Comparison of ENCODE assay signal across 16 cellular contexts in the genomic region with DNA sequence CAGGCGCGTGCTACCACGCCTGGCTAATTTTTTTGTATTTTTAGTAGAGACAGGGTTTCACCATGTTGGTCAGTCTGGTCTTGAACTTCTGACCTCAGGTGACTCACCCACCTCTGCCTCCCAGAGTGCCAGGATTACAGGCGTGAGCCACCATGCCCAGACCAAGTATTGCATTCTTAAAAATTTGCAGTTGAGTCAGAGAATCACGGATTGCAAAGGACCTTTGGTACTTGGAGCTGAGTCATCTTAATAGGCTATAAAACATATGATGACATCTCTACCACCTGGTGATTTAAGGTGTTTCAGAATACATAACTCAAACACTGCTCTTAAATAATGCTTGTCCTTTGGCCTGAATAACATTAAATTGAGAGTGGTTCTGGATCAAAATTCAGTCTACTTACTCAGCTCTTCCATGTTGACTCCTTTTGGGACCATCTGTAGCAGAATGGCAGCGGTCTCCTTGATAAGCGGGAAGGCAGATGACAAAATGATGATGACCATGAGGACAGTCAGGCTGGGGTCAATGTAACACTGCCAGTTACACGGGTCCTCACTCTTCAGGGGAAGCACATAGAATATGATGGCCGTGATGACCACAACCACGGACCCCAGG. TPM values are rescaled to one million over a fixed set of nuclear protein-coding genes. Genes with fewer than 3 reads are reported as not detected.
DNase-seq lines count a peak whose midpoint lies in the region; ATAC-seq, FAIRE-seq and TF ChIP-seq lines count a peak whose summit lies in the region.
"Had no signal": no experiment of that assay in that cellular context is flagged by ENCODE, and none has a peak within 500 bp of the region (broad histone marks: within the 10 kb centered on the region; RNA-seq: fewer than 3 reads in every experiment).

No MANE protein-coding gene starts in this region.

- peak; percentile 64 for DNase-seq in DMS53 (lab: John Stamatoyannopoulos, UW)
- DNase-seq in LNCaP clone FGC (ENCODE audit: low read depth) = peak; percentile 19
- DNase-seq in amniotic epithelial cell (ENCODE audit: low read depth) = peak; percentile 64
- DNase-seq in keratinocyte (ENCODE audit: low read depth, low spot score) = peak; percentile 23
- DNase-seq in DMS79 treated with DMSO at 0.1 percent for 48 hours (lab: John Stamatoyannopoulos, UW) = no peak
- DNase-seq: activated CD4-positive, CD25-positive, alpha-beta regulatory T cell; activated naive CD4-positive, alpha-beta T cell treated with Interleukin-2 at 50 U/mL for 16 hours; effector memory CD4-positive, alpha-beta T cell; NCI-H1092; occipital lobe; stimulated activated naive CD8-positive, alpha-beta T cell treated with anti-CD3 and anti-CD28 coated beads, Interleukin-15, Interleukin-2, amounts not matched to agents 100 U/mL and 50 U/mL, for 24 hours had no signal

- TF ChIP-seq CTCF in LNCaP clone FGC (IDR thresholded peaks at IDR 0.05; ENCODE audit: control insufficient read depth, extremely low read depth, insufficient read depth) (no peak), keratinocyte (optimal IDR thresholded peaks at IDR 0.05 in 1 of 3, IDR thresholded peaks at IDR 0.05 in 1 of 3, conservative IDR thresholded peaks at IDR 0.05 in 1 of 3; ENCODE audit: extremely low read depth in 1 of 3, insufficient read depth in 2 of 3, low read length in 3 of 3) (no peak)

- no peak overlapping the region for H3K9ac ChIP-seq in keratinocyte (ENCODE audit: control insufficient read depth, extremely low read depth, insufficient read depth, low read length)

- H4K20me1 ChIP-seq in keratinocyte (ENCODE audit: control insufficient read depth, extremely low read depth, insufficient read depth, low read length) = no peaks in the 10 kb centered on the region

- H2AFZ ChIP-seq in keratinocyte (ENCODE audit: control insufficient read depth, low read length) = no peak overlapping the region

- no peaks in the 10 kb centered on the region for H3K79me2 ChIP-seq in keratinocyte (ENCODE audit: control insufficient read depth, insufficient read depth, low read length)

- H3K4me3 ChIP-seq in LNCaP clone FGC (ENCODE audit: low read depth, low read length) = no peak overlapping the region
- no peak overlapping the region for H3K4me3 ChIP-seq in keratinocyte (ENCODE audit: control insufficient read depth in 2 of 3, extremely low read depth in 1 of 3, insufficient read depth in 2 of 3, low read depth in 1 of 3, low read length in 3 of 3)
- H3K4me3 ChIP-seq: cardiac muscle cell, skin epidermis had no signal

- no peaks in the 10 kb centered on the region for H3K9me3 ChIP-seq in keratinocyte (ENCODE audit: control insufficient read depth, low read depth, low read length)

- H3K27ac ChIP-seq in keratinocyte (ENCODE audit: control insufficient read depth, insufficient read depth, low read length) = no peak overlapping the region
- H3K27ac ChIP-seq: cardiac muscle cell, skin epidermis had no signal

- no peaks in the 10 kb centered on the region for H3K9me1 ChIP-seq in keratinocyte (ENCODE audit: control insufficient read depth, extremely low read depth, insufficient read depth, low read length)

- H3K4me2 ChIP-seq in keratinocyte (ENCODE audit: control insufficient read depth, extremely low read depth, insufficient read depth, low read depth, low read length) = no peak overlapping the region

- no peak for FAIRE-seq in keratinocyte (lab: Jason Lieb, UNC)

- no peaks in the 10 kb centered on the region for H3K4me1 ChIP-seq in keratinocyte (ENCODE audit: control insufficient read depth, extremely low read depth, insufficient read depth, low read length)

- H3K36me3 ChIP-seq in keratinocyte (ENCODE audit: control insufficient read depth in 2 of 2, extremely low read depth in 1 of 2, insufficient read depth in 2 of 2, low read length in 2 of 2) = no peaks in the 10 kb centered on the region
- H3K36me3 ChIP-seq: cardiac muscle cell had no signal

- ATAC-seq in HG03571 (IDR thresholded peaks at IDR 0.05; ENCODE audit: unreplicated experiment) (no peak), GM21529 (IDR thresholded peaks at IDR 0.05; ENCODE audit: unreplicated experiment) (no peak), GM18870 (IDR thresholded peaks at IDR 0.05; ENCODE audit: unreplicated experiment) (no peak)
- ATAC-seq: stimulated activated naive CD8-positive, alpha-beta T cell treated with anti-CD3 and anti-CD28 coated beads, Interleukin-15, Interleukin-2, amounts not matched to agents 100 U/mL and 50 U/mL, for 24 hours had no signal

- no peaks in the 10 kb centered on the region for H3K27me3 ChIP-seq in keratinocyte (ENCODE audit: control insufficient read depth, extremely low read depth, insufficient read depth, low read length)
- H3K27me3 ChIP-seq: cardiac muscle cell had no signal

- dilution Hi-C loops in keratinocyte (cut with MboI; ENCODE audit: extremely low pct_ligation_motif_present, low sequenced_read_pairs) = no loop called here

RNA-seq across cellular contexts. Expression of a gene that starts 10.4 kb away (rescaled TPM):
- polyA plus RNA-seq in keratinocyte = 0.02 to 0.08 TPM (median 0.03 TPM) in 3 replicates
- polyA plus RNA-seq in keratinocyte (2011; ENCODE audit: low read depth) = not detected
- polyA plus RNA-seq in keratinocyte (2011; cell fraction: cytosol; rRNA removed) = 0.04 TPM in 1 of 2 replicates, not detected in the other
- 0.09 TPM in 1 of 2 replicates, not detected in the other for polyA plus RNA-seq in keratinocyte (2011; cell fraction: nucleus; rRNA removed)
- not detected in 2 replicates for polyA plus RNA-seq in keratinocyte (2012; ENCODE audit: low replicate concordance)
- polyA minus RNA-seq in keratinocyte = not detected in 3 replicates
- polyA minus RNA-seq in keratinocyte (2011; cell fraction: cytosol; rRNA and poly(A)+ RNA removed) = not detected
- polyA minus RNA-seq in keratinocyte (2011; cell fraction: nucleus; rRNA and poly(A)+ RNA removed) = not detected in 2 replicates
